ENCODE assay signal across 1 cellular context in the genomic region with DNA sequence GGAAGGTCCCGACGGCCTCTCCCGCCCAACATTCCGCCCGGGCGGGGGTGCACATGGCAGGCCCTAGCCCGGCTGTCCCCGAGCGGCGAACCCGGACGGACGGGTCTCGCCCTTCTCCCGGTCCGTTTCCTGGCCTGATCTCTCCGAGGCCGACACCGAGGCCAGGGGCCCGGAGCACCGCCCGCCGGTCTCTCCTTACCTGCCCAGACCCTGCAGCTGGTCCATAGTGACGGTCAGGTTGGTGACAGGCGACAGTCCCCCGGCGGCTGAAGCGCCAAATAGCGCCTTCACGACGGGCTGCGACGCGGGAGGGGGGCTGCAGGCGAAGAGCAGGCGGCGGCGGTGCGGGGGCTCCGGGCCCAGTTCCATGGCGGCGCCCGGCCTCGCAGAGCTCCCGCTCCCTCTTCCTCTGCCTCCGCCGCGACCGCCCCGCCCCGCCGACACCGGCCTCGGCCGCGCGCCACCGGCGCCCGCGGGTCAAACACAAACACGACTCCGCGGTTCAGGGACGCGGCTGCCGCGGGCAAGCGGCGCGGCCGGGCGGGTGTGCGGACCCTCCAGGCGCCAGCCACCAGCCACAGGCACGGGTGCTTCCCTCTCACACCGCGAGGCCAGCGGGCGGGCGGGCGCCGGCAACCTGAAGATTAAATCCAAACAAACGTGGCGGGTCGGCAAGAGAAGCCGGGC.
A peak's percentile ranks its signal among the peaks of the same experiment; 100 is the strongest.
TF ChIP-seq lines count a peak whose summit lies in the region.

No MANE protein-coding gene starts in this region.

TF ChIP-seq in HepG2, 621 proteins besides CTCF, POLR2A, EP300 and RAD21 (continued from another document and continues in another):
- TF ChIP-seq, protein P1, sequence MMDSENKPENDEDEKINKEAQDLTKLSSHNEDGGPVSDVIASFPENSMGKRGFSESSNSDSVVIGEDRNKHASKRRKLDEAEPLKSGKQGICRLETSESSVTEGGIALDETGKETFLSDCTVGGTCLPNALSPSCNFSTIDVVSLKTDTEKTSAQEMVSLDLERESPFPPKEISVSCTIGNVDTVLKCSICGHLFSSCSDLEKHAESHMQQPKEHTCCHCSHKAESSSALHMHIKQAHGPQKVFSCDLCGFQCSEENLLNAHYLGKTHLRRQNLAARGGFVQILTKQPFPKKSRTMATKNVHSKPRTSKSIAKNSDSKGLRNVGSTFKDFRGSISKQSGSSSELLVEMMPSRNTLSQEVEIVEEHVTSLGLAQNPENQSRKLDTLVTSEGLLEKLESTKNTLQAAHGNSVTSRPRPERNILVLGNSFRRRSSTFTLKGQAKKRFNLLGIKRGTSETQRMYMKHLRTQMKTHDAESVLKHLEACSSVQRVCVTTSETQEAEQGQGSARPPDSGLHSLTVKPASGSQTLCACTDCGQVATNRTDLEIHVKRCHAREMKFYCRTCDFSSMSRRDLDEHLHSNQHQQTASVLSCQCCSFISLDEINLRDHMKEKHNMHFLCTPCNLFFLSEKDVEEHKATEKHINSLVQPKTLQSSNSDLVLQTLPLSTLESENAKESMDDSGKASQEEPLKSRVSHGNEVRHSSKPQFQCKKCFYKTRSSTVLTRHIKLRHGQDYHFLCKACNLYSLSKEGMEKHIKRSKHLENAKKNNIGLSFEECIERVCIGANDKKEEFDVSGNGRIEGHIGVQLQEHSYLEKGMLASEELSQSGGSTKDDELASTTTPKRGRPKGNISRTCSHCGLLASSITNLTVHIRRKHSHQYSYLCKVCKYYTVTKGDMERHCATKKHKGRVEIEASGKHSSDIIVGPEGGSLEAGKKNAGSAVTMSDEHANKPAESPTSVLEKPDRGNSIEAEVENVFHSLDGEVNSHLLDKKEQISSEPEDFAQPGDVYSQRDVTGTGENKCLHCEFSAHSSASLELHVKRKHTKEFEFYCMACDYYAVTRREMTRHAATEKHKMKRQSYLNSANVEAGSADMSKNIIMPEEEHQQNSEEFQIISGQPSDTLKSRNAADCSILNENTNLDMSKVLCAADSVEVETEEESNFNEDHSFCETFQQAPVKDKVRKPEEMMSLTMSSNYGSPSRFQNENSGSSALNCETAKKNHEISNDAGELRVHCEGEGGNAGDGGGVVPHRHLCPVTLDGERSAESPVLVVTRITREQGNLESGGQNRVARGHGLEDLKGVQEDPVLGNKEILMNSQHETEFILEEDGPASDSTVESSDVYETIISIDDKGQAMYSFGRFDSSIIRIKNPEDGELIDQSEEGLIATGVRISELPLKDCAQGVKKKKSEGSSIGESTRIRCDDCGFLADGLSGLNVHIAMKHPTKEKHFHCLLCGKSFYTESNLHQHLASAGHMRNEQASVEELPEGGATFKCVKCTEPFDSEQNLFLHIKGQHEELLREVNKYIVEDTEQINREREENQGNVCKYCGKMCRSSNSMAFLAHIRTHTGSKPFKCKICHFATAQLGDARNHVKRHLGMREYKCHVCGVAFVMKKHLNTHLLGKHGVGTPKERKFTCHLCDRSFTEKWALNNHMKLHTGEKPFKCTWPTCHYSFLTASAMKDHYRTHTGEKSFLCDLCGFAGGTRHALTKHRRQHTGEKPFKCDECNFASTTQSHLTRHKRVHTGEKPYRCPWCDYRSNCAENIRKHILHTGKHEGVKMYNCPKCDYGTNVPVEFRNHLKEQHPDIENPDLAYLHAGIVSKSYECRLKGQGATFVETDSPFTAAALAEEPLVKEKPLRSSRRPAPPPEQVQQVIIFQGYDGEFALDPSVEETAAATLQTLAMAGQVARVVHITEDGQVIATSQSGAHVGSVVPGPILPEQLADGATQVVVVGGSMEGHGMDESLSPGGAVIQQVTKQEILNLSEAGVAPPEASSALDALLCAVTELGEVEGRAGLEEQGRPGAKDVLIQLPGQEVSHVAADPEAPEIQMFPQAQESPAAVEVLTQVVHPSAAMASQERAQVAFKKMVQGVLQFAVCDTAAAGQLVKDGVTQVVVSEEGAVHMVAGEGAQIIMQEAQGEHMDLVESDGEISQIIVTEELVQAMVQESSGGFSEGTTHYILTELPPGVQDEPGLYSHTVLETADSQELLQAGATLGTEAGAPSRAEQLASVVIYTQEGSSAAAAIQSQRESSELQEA (CRISPR knock-in tag; IDR thresholded peaks at IDR 0.05; ENCODE audit: not compliant biosample characterization), result no peak
- TF ChIP-seq ELF4 (CRISPR knock-in tag; IDR thresholded peaks at IDR 0.05; ENCODE audit: borderline replicate concordance), result 0 out of 2 replicates have a peak, but pooled peaks have one; percentile 49
- 0 out of 2 replicates have a peak, but pooled peaks have one; percentile 17 for TF ChIP-seq CCDC6 (CRISPR knock-in tag; IDR thresholded peaks at IDR 0.05)
- no peak for TF ChIP-seq HNRNPH1 (optimal IDR thresholded peaks at IDR 0.05; ENCODE audit: low read depth, low read length)
- TF ChIP-seq MLLT10 (CRISPR knock-in tag; IDR thresholded peaks at IDR 0.05), result no peak
- no peak for TF ChIP-seq ZMYM3 (CRISPR knock-in tag; IDR thresholded peaks at IDR 0.05)
- TF ChIP-seq NFKBIZ (CRISPR knock-in tag; IDR thresholded peaks at IDR 0.05), result no peak
- TF ChIP-seq ZNF207 (IDR thresholded peaks at IDR 0.05; ENCODE audit: borderline replicate concordance), result no peak
- no peak for TF ChIP-seq ZKSCAN8 (CRISPR knock-in tag; IDR thresholded peaks at IDR 0.05; ENCODE audit: borderline replicate concordance)
- TF ChIP-seq TSC22D2 (CRISPR knock-in tag; IDR thresholded peaks at IDR 0.05; ENCODE audit: borderline replicate concordance), result no peak
- TF ChIP-seq KAT2B (IDR thresholded peaks at IDR 0.05; ENCODE audit: borderline replicate concordance, low read depth, low read length), result no peak
- no peak for TF ChIP-seq HNRNPL (IDR thresholded peaks at IDR 0.05; ENCODE audit: low read depth, low read length)
- TF ChIP-seq, protein P2, sequence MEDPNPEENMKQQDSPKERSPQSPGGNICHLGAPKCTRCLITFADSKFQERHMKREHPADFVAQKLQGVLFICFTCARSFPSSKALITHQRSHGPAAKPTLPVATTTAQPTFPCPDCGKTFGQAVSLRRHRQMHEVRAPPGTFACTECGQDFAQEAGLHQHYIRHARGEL (CRISPR knock-in tag; IDR thresholded peaks at IDR 0.05), result no peak
- TF ChIP-seq ZNF251 (CRISPR knock-in tag; IDR thresholded peaks at IDR 0.05), result no peak
- TF ChIP-seq TBX3 (IDR thresholded peaks at IDR 0.05; ENCODE audit: borderline replicate concordance), result no peak
- TF ChIP-seq, protein P3, sequence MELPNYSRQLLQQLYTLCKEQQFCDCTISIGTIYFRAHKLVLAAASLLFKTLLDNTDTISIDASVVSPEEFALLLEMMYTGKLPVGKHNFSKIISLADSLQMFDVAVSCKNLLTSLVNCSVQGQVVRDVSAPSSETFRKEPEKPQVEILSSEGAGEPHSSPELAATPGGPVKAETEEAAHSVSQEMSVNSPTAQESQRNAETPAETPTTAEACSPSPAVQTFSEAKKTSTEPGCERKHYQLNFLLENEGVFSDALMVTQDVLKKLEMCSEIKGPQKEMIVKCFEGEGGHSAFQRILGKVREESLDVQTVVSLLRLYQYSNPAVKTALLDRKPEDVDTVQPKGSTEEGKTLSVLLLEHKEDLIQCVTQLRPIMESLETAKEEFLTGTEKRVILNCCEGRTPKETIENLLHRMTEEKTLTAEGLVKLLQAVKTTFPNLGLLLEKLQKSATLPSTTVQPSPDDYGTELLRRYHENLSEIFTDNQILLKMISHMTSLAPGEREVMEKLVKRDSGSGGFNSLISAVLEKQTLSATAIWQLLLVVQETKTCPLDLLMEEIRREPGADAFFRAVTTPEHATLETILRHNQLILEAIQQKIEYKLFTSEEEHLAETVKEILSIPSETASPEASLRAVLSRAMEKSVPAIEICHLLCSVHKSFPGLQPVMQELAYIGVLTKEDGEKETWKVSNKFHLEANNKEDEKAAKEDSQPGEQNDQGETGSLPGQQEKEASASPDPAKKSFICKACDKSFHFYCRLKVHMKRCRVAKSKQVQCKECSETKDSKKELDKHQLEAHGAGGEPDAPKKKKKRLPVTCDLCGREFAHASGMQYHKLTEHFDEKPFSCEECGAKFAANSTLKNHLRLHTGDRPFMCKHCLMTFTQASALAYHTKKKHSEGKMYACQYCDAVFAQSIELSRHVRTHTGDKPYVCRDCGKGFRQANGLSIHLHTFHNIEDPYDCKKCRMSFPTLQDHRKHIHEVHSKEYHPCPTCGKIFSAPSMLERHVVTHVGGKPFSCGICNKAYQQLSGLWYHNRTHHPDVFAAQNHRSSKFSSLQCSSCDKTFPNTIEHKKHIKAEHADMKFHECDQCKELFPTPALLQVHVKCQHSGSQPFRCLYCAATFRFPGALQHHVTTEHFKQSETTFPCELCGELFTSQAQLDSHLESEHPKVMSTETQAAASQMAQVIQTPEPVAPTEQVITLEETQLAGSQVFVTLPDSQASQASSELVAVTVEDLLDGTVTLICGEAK (IDR thresholded peaks at IDR 0.05), result no peak
- TF ChIP-seq, protein P3 (CRISPR knock-in tag; IDR thresholded peaks at IDR 0.05), result peak; percentile 58; the same call in 1 of the 2 replicates
- TF ChIP-seq ZFP41 (CRISPR knock-in tag; IDR thresholded peaks at IDR 0.05; ENCODE audit: borderline replicate concordance), result no peak
- TF ChIP-seq, protein P4, sequence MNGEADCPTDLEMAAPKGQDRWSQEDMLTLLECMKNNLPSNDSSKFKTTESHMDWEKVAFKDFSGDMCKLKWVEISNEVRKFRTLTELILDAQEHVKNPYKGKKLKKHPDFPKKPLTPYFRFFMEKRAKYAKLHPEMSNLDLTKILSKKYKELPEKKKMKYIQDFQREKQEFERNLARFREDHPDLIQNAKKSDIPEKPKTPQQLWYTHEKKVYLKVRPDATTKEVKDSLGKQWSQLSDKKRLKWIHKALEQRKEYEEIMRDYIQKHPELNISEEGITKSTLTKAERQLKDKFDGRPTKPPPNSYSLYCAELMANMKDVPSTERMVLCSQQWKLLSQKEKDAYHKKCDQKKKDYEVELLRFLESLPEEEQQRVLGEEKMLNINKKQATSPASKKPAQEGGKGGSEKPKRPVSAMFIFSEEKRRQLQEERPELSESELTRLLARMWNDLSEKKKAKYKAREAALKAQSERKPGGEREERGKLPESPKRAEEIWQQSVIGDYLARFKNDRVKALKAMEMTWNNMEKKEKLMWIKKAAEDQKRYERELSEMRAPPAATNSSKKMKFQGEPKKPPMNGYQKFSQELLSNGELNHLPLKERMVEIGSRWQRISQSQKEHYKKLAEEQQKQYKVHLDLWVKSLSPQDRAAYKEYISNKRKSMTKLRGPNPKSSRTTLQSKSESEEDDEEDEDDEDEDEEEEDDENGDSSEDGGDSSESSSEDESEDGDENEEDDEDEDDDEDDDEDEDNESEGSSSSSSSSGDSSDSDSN (CRISPR knock-in tag; IDR thresholded peaks at IDR 0.05), result peak; percentile 82
- TF ChIP-seq ZNF616 (CRISPR knock-in tag; IDR thresholded peaks at IDR 0.05; ENCODE audit: low read depth), result no peak
- TF ChIP-seq SATB2 (CRISPR knock-in tag; IDR thresholded peaks at IDR 0.05), result no peak
- TF ChIP-seq SMYD3 (CRISPR knock-in tag; IDR thresholded peaks at IDR 0.05), result no peak
- TF ChIP-seq, protein P5, sequence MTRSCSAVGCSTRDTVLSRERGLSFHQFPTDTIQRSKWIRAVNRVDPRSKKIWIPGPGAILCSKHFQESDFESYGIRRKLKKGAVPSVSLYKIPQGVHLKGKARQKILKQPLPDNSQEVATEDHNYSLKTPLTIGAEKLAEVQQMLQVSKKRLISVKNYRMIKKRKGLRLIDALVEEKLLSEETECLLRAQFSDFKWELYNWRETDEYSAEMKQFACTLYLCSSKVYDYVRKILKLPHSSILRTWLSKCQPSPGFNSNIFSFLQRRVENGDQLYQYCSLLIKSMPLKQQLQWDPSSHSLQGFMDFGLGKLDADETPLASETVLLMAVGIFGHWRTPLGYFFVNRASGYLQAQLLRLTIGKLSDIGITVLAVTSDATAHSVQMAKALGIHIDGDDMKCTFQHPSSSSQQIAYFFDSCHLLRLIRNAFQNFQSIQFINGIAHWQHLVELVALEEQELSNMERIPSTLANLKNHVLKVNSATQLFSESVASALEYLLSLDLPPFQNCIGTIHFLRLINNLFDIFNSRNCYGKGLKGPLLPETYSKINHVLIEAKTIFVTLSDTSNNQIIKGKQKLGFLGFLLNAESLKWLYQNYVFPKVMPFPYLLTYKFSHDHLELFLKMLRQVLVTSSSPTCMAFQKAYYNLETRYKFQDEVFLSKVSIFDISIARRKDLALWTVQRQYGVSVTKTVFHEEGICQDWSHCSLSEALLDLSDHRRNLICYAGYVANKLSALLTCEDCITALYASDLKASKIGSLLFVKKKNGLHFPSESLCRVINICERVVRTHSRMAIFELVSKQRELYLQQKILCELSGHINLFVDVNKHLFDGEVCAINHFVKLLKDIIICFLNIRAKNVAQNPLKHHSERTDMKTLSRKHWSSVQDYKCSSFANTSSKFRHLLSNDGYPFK (CRISPR knock-in tag; IDR thresholded peaks at IDR 0.05; ENCODE audit: borderline replicate concordance), result no peak
- no peak for TF ChIP-seq ZNF430 (CRISPR knock-in tag; IDR thresholded peaks at IDR 0.05)
- no peak for TF ChIP-seq ZNF572 (CRISPR knock-in tag; IDR thresholded peaks at IDR 0.05)
- TF ChIP-seq NONO (IDR thresholded peaks at IDR 0.05), result no peak
- peak; percentile 64; the same call in 1 of the 2 replicates for TF ChIP-seq NONO (CRISPR knock-in tag; conservative IDR thresholded peaks at IDR 0.05)
- TF ChIP-seq ZIK1 (CRISPR knock-in tag; IDR thresholded peaks at IDR 0.05; ENCODE audit: borderline replicate concordance, low read depth), result 0 out of 2 replicates have a peak, but pooled peaks have one; percentile 23
- no peak for TF ChIP-seq ARNT2 (CRISPR knock-in tag; IDR thresholded peaks at IDR 0.05; ENCODE audit: low read depth)
- no peak for TF ChIP-seq AGO1 (IDR thresholded peaks at IDR 0.05; ENCODE audit: low read depth, low read length, poor library complexity, severe bottlenecking)
- TF ChIP-seq POLR2AphosphoS2 (IDR thresholded peaks at IDR 0.05; ENCODE audit: low read depth, low read length), result no peak
- TF ChIP-seq ZNF333 (CRISPR knock-in tag; IDR thresholded peaks at IDR 0.05; ENCODE audit: borderline replicate concordance), result no peak
- no peak for TF ChIP-seq NFRKB (IDR thresholded peaks at IDR 0.05)
